ENCODE assay signal across 8 cellular contexts in the genomic region with DNA sequence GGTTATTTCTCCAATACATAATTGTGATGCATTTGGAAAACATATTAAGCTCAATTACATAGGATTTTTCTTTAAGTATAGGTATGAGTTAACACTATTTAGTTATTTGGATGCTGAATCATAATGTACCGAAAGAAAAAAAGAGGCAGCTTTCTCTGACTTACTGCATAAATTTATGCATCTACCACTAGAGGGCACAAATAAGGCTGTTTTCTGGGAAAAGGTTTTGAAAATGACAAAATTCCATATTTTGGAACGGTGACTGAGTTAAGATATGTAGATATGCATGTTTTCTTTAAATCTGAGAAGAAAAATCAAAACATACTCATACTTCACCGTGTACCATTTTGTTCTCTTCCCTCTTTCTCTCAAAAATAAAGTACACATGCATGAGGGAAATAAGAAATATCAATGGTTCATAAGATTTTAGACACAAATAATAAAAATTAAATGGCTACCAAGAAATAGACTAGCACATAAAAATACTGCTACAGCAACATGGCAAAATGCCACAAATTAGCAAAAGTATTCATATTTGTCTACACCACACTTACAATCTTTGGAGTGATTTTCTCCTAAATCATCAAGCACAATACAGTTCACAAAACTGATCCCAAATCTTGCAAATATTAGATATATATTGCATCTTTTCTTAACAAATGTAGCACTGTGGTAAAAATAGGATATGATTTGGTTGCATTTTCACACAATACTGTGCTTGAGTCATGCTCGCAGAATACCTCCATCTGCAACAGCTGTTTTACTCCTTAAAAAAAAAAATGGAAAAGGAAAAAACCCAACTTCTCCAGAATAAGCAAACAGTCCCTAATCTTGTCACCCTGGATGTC.
DNase-seq lines count a peak whose midpoint lies in the region; ATAC-seq and TF ChIP-seq lines count a peak whose summit lies in the region.

No MANE protein-coding gene starts in this region.

- ATAC-seq in GM19023 (IDR thresholded peaks at IDR 0.05; ENCODE audit: unreplicated experiment), result no peak

- no peak overlapping the region for H2AFZ ChIP-seq in osteoblast (ENCODE audit: low read length)

- no peaks in the 10 kb centered on the region for H3K36me3 ChIP-seq in osteoblast (ENCODE audit: insufficient read depth, low read length)

- H3K27ac ChIP-seq in coronary artery (no peak overlapping the region), osteoblast (ENCODE audit: low read depth, low read length) (no peak overlapping the region)

- H3K9me3 ChIP-seq in osteoblast (ENCODE audit: low read depth, low read length), result no peaks in the 10 kb centered on the region

- no peak overlapping the region for H3K4me3 ChIP-seq in coronary artery
- H3K4me3 ChIP-seq in osteoblast (ENCODE audit: insufficient read depth, low read length), result no peak overlapping the region

- TF ChIP-seq CTCF in coronary artery (IDR thresholded peaks at IDR 0.05), result peak; percentile 52
- peak; percentile 78 for TF ChIP-seq CTCF in osteoblast (IDR thresholded peaks at IDR 0.05; ENCODE audit: extremely low read depth, low read depth, low read length)

- no peaks in the 10 kb centered on the region for H3K4me1 ChIP-seq in osteoblast (ENCODE audit: insufficient read depth, low read length)

- H3K27me3 ChIP-seq in osteoblast (ENCODE audit: insufficient read depth, low read length), result no peaks in the 10 kb centered on the region

- H4K20me1 ChIP-seq in osteoblast (ENCODE audit: insufficient read depth, low read length), result no peaks in the 10 kb centered on the region

- no peaks in the 10 kb centered on the region for H3K79me2 ChIP-seq in osteoblast (ENCODE audit: insufficient read depth, low read length)

- H3K4me2 ChIP-seq in osteoblast (ENCODE audit: insufficient read depth, low read length), result no peak overlapping the region

- DNase-seq in SKM-1 treated with dmso at 0.1 percent for 144 hours (lab: John Stamatoyannopoulos, UW; ENCODE audit: unreplicated experiment) (peak; percentile 0), SKM-1 (lab: John Stamatoyannopoulos, UW; ENCODE audit: unreplicated experiment) (no peak), NCI-H146 treated with DMSO at 0.1 percent for 48 hours (lab: John Stamatoyannopoulos, UW; ENCODE audit: unreplicated experiment) (peak; percentile 28), coronary artery (ENCODE audit: low spot score) (no peak), osteoblast (ENCODE audit: insufficient read length, low spot score, missing footprints) (no peak), activated T-cell treated with anti-CD3 and anti-CD28 coated beads for 4 hours (no peak), islet precursor cell (no peak)

Comparison
In these comparisons a context has a peak if more than half of its experiments do, and no peak if none do; other contexts are left out.
1. DNase-seq: peak in SKM-1 treated with dmso at 0.1 percent for 144 hours (single experiment) and NCI-H146 treated with DMSO at 0.1 percent for 48 hours (single experiment); none in SKM-1 (single experiment), coronary artery (single experiment), osteoblast (single experiment), activated T-cell treated with anti-CD3 and anti-CD28 coated beads for 4 hours (single experiment) and islet precursor cell (single experiment).